In the genomic region with DNA sequence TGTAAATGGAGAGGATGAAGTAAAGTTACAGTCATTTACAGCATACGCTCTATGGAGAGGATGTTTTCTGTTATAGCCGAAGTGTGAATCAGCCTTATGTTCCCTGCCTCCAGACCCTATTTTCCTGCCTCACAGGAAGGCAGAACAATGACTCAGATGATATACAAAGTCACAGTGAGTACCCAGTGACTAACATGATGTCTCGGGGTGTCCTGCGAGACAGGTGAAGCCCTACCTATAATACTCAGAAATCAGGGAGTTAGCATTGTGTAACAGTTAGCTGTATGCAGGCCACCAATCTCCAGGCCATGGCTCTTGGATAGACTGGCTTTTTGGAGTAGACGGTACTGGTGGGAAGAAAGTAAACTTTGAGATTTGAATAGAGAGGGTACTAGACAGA, we compare ENCODE assay signal across 1 cellular context.
TF ChIP-seq lines count a peak whose summit lies in the region.

No MANE protein-coding gene starts in this region.

TF ChIP-seq in SK-N-SH treated with all-trans-retinoic acid at 6 μM for 48 hours, 23 proteins besides CTCF, POLR2A, EP300 and RAD21 (continued from another document):
- TF ChIP-seq, protein P1, sequence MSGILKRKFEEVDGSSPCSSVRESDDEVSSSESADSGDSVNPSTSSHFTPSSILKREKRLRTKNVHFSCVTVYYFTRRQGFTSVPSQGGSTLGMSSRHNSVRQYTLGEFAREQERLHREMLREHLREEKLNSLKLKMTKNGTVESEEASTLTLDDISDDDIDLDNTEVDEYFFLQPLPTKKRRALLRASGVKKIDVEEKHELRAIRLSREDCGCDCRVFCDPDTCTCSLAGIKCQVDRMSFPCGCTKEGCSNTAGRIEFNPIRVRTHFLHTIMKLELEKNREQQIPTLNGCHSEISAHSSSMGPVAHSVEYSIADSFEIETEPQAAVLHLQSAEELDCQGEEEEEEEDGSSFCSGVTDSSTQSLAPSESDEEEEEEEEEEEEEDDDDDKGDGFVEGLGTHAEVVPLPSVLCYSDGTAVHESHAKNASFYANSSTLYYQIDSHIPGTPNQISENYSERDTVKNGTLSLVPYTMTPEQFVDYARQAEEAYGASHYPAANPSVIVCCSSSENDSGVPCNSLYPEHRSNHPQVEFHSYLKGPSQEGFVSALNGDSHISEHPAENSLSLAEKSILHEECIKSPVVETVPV (CRISPR knock-in tag; IDR thresholded peaks at IDR 0.05): no peak
- no peak for TF ChIP-seq BACH2 (CRISPR knock-in tag; IDR thresholded peaks at IDR 0.05; ENCODE audit: borderline replicate concordance)
- no peak for TF ChIP-seq CSDC2 (CRISPR knock-in tag; IDR thresholded peaks at IDR 0.05)
- TF ChIP-seq ZFP30 (CRISPR knock-in tag; IDR thresholded peaks at IDR 0.05): no peak
- TF ChIP-seq ARNTL (CRISPR knock-in tag; IDR thresholded peaks at IDR 0.05; ENCODE audit: borderline replicate concordance, low read depth): no peak
- TF ChIP-seq, protein P2, sequence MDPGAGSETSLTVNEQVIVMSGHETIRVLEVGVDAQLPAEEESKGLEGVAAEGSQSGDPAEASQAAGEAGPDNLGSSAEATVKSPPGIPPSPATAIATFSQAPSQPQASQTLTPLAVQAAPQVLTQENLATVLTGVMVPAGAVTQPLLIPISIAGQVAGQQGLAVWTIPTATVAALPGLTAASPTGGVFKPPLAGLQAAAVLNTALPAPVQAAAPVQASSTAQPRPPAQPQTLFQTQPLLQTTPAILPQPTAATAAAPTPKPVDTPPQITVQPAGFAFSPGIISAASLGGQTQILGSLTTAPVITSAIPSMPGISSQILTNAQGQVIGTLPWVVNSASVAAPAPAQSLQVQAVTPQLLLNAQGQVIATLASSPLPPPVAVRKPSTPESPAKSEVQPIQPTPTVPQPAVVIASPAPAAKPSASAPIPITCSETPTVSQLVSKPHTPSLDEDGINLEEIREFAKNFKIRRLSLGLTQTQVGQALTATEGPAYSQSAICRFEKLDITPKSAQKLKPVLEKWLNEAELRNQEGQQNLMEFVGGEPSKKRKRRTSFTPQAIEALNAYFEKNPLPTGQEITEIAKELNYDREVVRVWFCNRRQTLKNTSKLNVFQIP (CRISPR knock-in tag; IDR thresholded peaks at IDR 0.05; ENCODE audit: borderline replicate concordance, low read depth): no peak
- no peak for TF ChIP-seq ZNF565 (CRISPR knock-in tag; conservative IDR thresholded peaks at IDR 0.05; ENCODE audit: low read depth)
- no peak for TF ChIP-seq ZNF8 (CRISPR knock-in tag; IDR thresholded peaks at IDR 0.05)
- no peak for TF ChIP-seq ZC3H10 (CRISPR knock-in tag; IDR thresholded peaks at IDR 0.05)
- TF ChIP-seq PPARA (CRISPR knock-in tag; IDR thresholded peaks at IDR 0.05; ENCODE audit: borderline replicate concordance): no peak
